ENCODE assay signal across 19 cellular contexts in the genomic region with DNA sequence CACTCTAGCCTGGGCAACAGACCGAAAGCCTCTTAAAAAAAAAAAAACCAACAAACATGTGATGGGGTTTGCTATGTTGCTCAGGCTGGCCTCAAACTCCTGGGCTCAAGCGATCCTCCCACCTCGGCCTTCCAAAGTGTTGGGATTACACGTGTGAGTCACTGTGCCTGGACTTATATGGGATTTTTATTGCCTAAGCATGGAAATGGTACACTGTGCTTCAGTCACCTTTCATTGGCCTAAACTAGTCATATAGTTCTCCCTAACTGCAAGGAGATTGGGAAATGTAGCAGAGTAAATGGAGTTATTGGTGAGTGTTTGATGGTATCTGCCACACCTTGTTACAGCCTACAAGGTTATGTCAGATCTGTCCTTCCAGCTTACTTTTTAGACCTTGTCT. TPM values are rescaled to one million over a fixed set of nuclear protein-coding genes. Genes with fewer than 3 reads are reported as not detected.
A peak's percentile ranks its signal among the peaks of the same experiment; 100 is the strongest.
DNase-seq lines count a peak whose midpoint lies in the region; ATAC-seq, FAIRE-seq and TF ChIP-seq lines count a peak whose summit lies in the region.
"Had no signal": no experiment of that assay in that cellular context is flagged by ENCODE, and none has a peak within 500 bp of the region (broad histone marks: within the 10 kb centered on the region; RNA-seq: fewer than 3 reads in every experiment).

No MANE protein-coding gene starts in this region.

- CTCF ChIA-PET in activated CD8-positive, alpha-beta T cell treated with anti-CD3 and anti-CD28 coated beads, Interleukin-2, amount 10 ng/mL, durations not matched to agents 7 days and 5 days (lab: Charles Lee), result interaction anchor here (0.9 to 1.6 kb wide), 3 partner anchors 7 to 142 kb away, joined by 3 to 6 read pairs (median 4); no protein-coding TSS in a partner anchor

- FAIRE-seq in bronchial epithelial cell (lab: Jason Lieb, UNC), result no peak

- H3K4me1 ChIP-seq in mucosa of rectum (ENCODE audit: control insufficient read depth in 2 of 2, insufficient read depth in 2 of 2, low read length in 2 of 2) (peaks cover 0 to 7% of the 10 kb centered on the region in 2 donors), endodermal cell (ENCODE audit: control insufficient read depth, insufficient read depth, low read length) (no peaks in the 10 kb centered on the region)
- H3K4me1 ChIP-seq: Peyer's patch had no signal

- no peaks in the 10 kb centered on the region for H3K36me3 Mint-ChIP-seq in endodermal cell (ENCODE audit: low read depth)
- no peaks in the 10 kb centered on the region for H3K36me3 Mint-ChIP-seq in activated CD8-positive, alpha-beta T cell treated with anti-CD3 and anti-CD28 coated beads, Interleukin-2, amount 10 ng/mL, durations not matched to agents 7 days and 5 days (ENCODE audit: low read depth)

- H3K9ac ChIP-seq in mucosa of rectum (ENCODE audit: low read depth in 1 of 2, low read length in 2 of 2), result peak overlapping the region in 1 of 2 donors; percentile 26
- no peak overlapping the region for H3K9ac ChIP-seq in endodermal cell (ENCODE audit: extremely low read depth, low read length, poor library complexity, severe bottlenecking)

- H3K4me3 Mint-ChIP-seq in endodermal cell, result no peak overlapping the region
- no peak overlapping the region for H3K4me3 Mint-ChIP-seq in activated CD8-positive, alpha-beta T cell treated with anti-CD3 and anti-CD28 coated beads, Interleukin-2, amount 10 ng/mL, durations not matched to agents 7 days and 5 days
- H3K4me3 Mint-ChIP-seq: CD14-positive monocyte, GM23338 had no signal

- ATAC-seq in activated CD8-positive, alpha-beta T cell treated with anti-CD3 and anti-CD28 coated beads, Interleukin-2, amount 10 ng/mL, durations not matched to agents 7 days and 5 days, result no peak
- ATAC-seq: GM23338, HCT116 had no signal

- 67 to 74% methylated on average over 3 to 4 of the region's 4 CpGs for WGBS in endodermal cell (ENCODE audit: insufficient coverage in 1 of 2, insufficient read length in 1 of 2), 2 experiments

- H3K27me3 Mint-ChIP-seq in endodermal cell (ENCODE audit: insufficient read depth), result no peaks in the 10 kb centered on the region
- no peaks in the 10 kb centered on the region for H3K27me3 Mint-ChIP-seq in activated CD8-positive, alpha-beta T cell treated with anti-CD3 and anti-CD28 coated beads, Interleukin-2, amount 10 ng/mL, durations not matched to agents 7 days and 5 days (ENCODE audit: low read depth)

- peak overlapping the region; percentile 4 to 76 for H3K27ac ChIP-seq in mucosa of rectum (ENCODE audit: low read depth in 2 of 2, low read length in 2 of 2)
- no peak overlapping the region for H3K27ac ChIP-seq in endodermal cell (ENCODE audit: low read depth, low read length)
- H3K27ac ChIP-seq: Peyer's patch, SK-N-MC had no signal

- no peaks in the 10 kb centered on the region for H3K9me3 Mint-ChIP-seq in endodermal cell
- no peaks in the 10 kb centered on the region for H3K9me3 Mint-ChIP-seq in activated CD8-positive, alpha-beta T cell treated with anti-CD3 and anti-CD28 coated beads, Interleukin-2, amount 10 ng/mL, durations not matched to agents 7 days and 5 days (ENCODE audit: insufficient read depth)
- H3K9me3 Mint-ChIP-seq: GM23338 had no signal

- TF ChIP-seq CTCF in bronchial epithelial cell (IDR thresholded peaks at IDR 0.05; ENCODE audit: insufficient read depth, low read length, severe bottlenecking) (no peak), endodermal cell (conservative IDR thresholded peaks at IDR 0.05) (no peak)

- POLR2A ChIA-PET in activated CD8-positive, alpha-beta T cell treated with anti-CD3 and anti-CD28 coated beads, Interleukin-2, amount 10 ng/mL, durations not matched to agents 7 days and 5 days (lab: Charles Lee), result no interaction called here

- no peaks in the 10 kb centered on the region for H3K9me3 ChIP-seq in mucosa of rectum (ENCODE audit: control insufficient read depth in 2 of 2, low read length in 2 of 2)
- no peaks in the 10 kb centered on the region for H3K9me3 ChIP-seq in endodermal cell (ENCODE audit: control insufficient read depth, low read length)
- H3K9me3 ChIP-seq: Peyer's patch had no signal

- DNase-seq in ELR (ENCODE audit: low read depth) (peak; percentile 27), HT1080 (ENCODE audit: low read depth) (peak; percentile 60), bronchial epithelial cell (ENCODE audit: low read depth) (peak; percentile 58), HuH-7 (ENCODE audit: low spot score) (no peak), endodermal cell (no peak)
- DNase-seq in activated CD8-positive, alpha-beta T cell treated with anti-CD3 and anti-CD28 coated beads, Interleukin-2, amount 10 ng/mL, durations not matched to agents 7 days and 5 days, result no peak
- DNase-seq: GF-D8, NCI-H1092 treated with DMSO at 0.1 percent for 48 hours, NCI-H146, NCI-H2081 treated with DMSO at 0.1 percent for 48 hours, NCI-H446 treated with DMSO at 0.1 percent for 48 hours, NCI-H69, Right ventricle myocardium superior had no signal

- no peak overlapping the region for H3K27ac Mint-ChIP-seq in endodermal cell
- H3K27ac Mint-ChIP-seq in activated CD8-positive, alpha-beta T cell treated with anti-CD3 and anti-CD28 coated beads, Interleukin-2, amount 10 ng/mL, durations not matched to agents 7 days and 5 days, result no peak overlapping the region
- H3K27ac Mint-ChIP-seq: CD14-positive monocyte, GM23338 had no signal

- H3K4me3 ChIP-seq in bronchial epithelial cell (ENCODE audit: low read depth, low read length), result no peak overlapping the region
- no peak overlapping the region for H3K4me3 ChIP-seq in mucosa of rectum (ENCODE audit: low read length in 2 of 2)
- no peak overlapping the region for H3K4me3 ChIP-seq in endodermal cell (ENCODE audit: low read length)
- H3K4me3 ChIP-seq: GM23338, Peyer's patch, SK-N-MC had no signal

- no peaks in the 10 kb centered on the region for H3K4me1 Mint-ChIP-seq in endodermal cell
- H3K4me1 Mint-ChIP-seq in activated CD8-positive, alpha-beta T cell treated with anti-CD3 and anti-CD28 coated beads, Interleukin-2, amount 10 ng/mL, durations not matched to agents 7 days and 5 days (ENCODE audit: low read depth), result peaks cover 5% of the 10 kb centered on the region
- H3K4me1 Mint-ChIP-seq: GM23338 had no signal

- no peaks in the 10 kb centered on the region for H3K27me3 ChIP-seq in bronchial epithelial cell (ENCODE audit: control insufficient read depth, insufficient read depth, low read length)
- H3K27me3 ChIP-seq in mucosa of rectum (ENCODE audit: control insufficient read depth in 2 of 2, insufficient read depth in 2 of 2, low read length in 2 of 2), result no peaks in the 10 kb centered on the region
- no peaks in the 10 kb centered on the region for H3K27me3 ChIP-seq in endodermal cell (ENCODE audit: control insufficient read depth, insufficient read depth, low read length, poor library complexity, severe bottlenecking)
- H3K27me3 ChIP-seq: Peyer's patch had no signal

- H3K36me3 ChIP-seq in bronchial epithelial cell (ENCODE audit: control insufficient read depth, insufficient read depth, low read length) (no peaks in the 10 kb centered on the region), mucosa of rectum (ENCODE audit: control insufficient read depth in 2 of 2, insufficient read depth in 2 of 2, low read length in 2 of 2) (no peaks in the 10 kb centered on the region), endodermal cell (ENCODE audit: control insufficient read depth, insufficient read depth, low read length) (no peaks in the 10 kb centered on the region)
- H3K36me3 ChIP-seq: Peyer's patch had no signal

RNA-seq across cellular contexts. Expression of a gene that starts 17.2 kb away (rescaled TPM):
- 21.6 and 27.9 TPM in 2 replicates for total RNA-seq in HT1080 (2014; rRNA removed; shearing (Covaris generic))
- 58.1 and 61.9 TPM in 2 replicates for polyA plus RNA-seq in HT1080 (2015; cell fraction: cytosol; rRNA removed)
- polyA plus RNA-seq in HT1080 (2015; cell fraction: nucleus; rRNA removed), result 72.6 and 75.6 TPM in 2 replicates
- total RNA-seq in bronchial epithelial cell (1.3 and 4.9 TPM in 2 replicates), endodermal cell (10 to 100 TPM; 10.5 to 12.8 TPM)
- polyA plus RNA-seq in endodermal cell (2013, experiment 1 of 2), result 11.5 TPM
- polyA plus RNA-seq in endodermal cell (2013, experiment 2 of 2), result 11.3 TPM
- 10 to 100 TPM; 34.8 to 40.1 TPM for total RNA-seq in activated CD8-positive, alpha-beta T cell treated with anti-CD3 and anti-CD28 coated beads, Interleukin-2, amount 10 ng/mL, durations not matched to agents 7 days and 5 days

RNA-seq across cellular contexts. Expression of a gene that starts 54.6 kb away (rescaled TPM):
- 39.5 and 41.8 TPM in 2 replicates for total RNA-seq in HT1080 (2014; rRNA removed; shearing (Covaris generic))
- 14.8 and 16.1 TPM in 2 replicates for polyA plus RNA-seq in HT1080 (2015; cell fraction: cytosol; rRNA removed)
- 186 and 199 TPM in 2 replicates for polyA plus RNA-seq in HT1080 (2015; cell fraction: nucleus; rRNA removed)
- total RNA-seq in bronchial epithelial cell, result 0.53 and 1.7 TPM in 2 replicates
- 10 to 100 TPM; 28.6 to 36.9 TPM for total RNA-seq in endodermal cell
- 28.9 TPM for polyA plus RNA-seq in endodermal cell (2013, experiment 1 of 2)
- polyA plus RNA-seq in endodermal cell (2013, experiment 2 of 2), result 28.9 TPM
- 10 to 100 TPM; 28.6 to 31.0 TPM for total RNA-seq in activated CD8-positive, alpha-beta T cell treated with anti-CD3 and anti-CD28 coated beads, Interleukin-2, amount 10 ng/mL, durations not matched to agents 7 days and 5 days

Comparison
In these comparisons a context has a peak if more than half of its experiments do, and no peak if none do; other contexts are left out.
1. DNase-seq: peak in ELR (single experiment), HT1080 (single experiment) and bronchial epithelial cell (single experiment); none in HuH-7 (single experiment), endodermal cell (single experiment) and activated CD8-positive, alpha-beta T cell treated with anti-CD3 and anti-CD28 coated beads, Interleukin-2, amount 10 ng/mL, durations not matched to agents 7 days and 5 days (single experiment).
2. RNA of a gene that starts 54.6 kb away (total RNA-seq): 39.5 to 41.8 TPM in HT1080, 28.6 to 36.9 TPM in endodermal cell and 28.6 to 31.0 TPM in activated CD8-positive, alpha-beta T cell treated with anti-CD3 and anti-CD28 coated beads, Interleukin-2, amount 10 ng/mL, durations not matched to agents 7 days and 5 days; 0.53 to 1.7 TPM in bronchial epithelial cell; every median in the first group is over 10 times any median in the second.